ENCODE assay signal across 13 cellular contexts in genomic region chr4:113961322-113961698, GRCh38. TPM values are rescaled to one million over a fixed set of nuclear protein-coding genes. Genes with fewer than 3 reads are reported as not detected.
A peak's percentile ranks its signal among the peaks of the same experiment; 100 is the strongest.
DNase-seq lines count a peak whose midpoint lies in the region; ATAC-seq, FAIRE-seq and TF ChIP-seq lines count a peak whose summit lies in the region.
"Had no signal": no experiment of that assay in that cellular context is flagged by ENCODE, and none has a peak within 500 bp of the region (broad histone marks: within the 10 kb centered on the region; RNA-seq: fewer than 3 reads in every experiment).

No MANE protein-coding gene starts in this region.

- H3K4me3 ChIP-seq in bronchial epithelial cell (ENCODE audit: low read depth, low read length) = no peak overlapping the region
- H3K4me3 ChIP-seq: GM23338 had no signal

- no peak for TF ChIP-seq CTCF in AG09319 (IDR thresholded peaks at IDR 0.05; ENCODE audit: low read depth, low read length)
- TF ChIP-seq CTCF in bronchial epithelial cell (IDR thresholded peaks at IDR 0.05; ENCODE audit: insufficient read depth, low read length, severe bottlenecking) = no peak

- no peak for ATAC-seq in HG03025 (IDR thresholded peaks at IDR 0.05; ENCODE audit: low FRiP score, unreplicated experiment)
- no peak for ATAC-seq in HG03108 (IDR thresholded peaks at IDR 0.05; ENCODE audit: unreplicated experiment)
- ATAC-seq: GM23338 had no signal

- FAIRE-seq in bronchial epithelial cell (lab: Jason Lieb, UNC) = no peak

- DNase-seq in AG09319 (ENCODE audit: extremely low read depth, low read depth) (peak; percentile 49), NCI-H146 (lab: John Stamatoyannopoulos, UW) (peak; percentile 22), bronchial epithelial cell (ENCODE audit: low read depth) (peak; percentile 65), left kidney (ENCODE audit: low read depth, low spot score) (peak; percentile 14), HuH-7 (ENCODE audit: low spot score) (no peak)
- DNase-seq in stimulated activated CD4-positive, alpha-beta T cell treated with anti-CD3 and anti-CD28 coated beads, Interleukin-1b, Interleukin-23, amount 100 ng/mL, for 48 hours = no peak
- DNase-seq: activated CD4-positive, alpha-beta T cell treated with anti-CD3 and anti-CD28 coated beads for 48 hours; activated effector memory CD4-positive, alpha-beta T cell treated with Interleukin-2 at 50 U/mL for 16 hours; BE2C; substantia nigra had no signal

- no peaks in the 10 kb centered on the region for H3K36me3 ChIP-seq in bronchial epithelial cell (ENCODE audit: control insufficient read depth, insufficient read depth, low read length)
- H3K36me3 ChIP-seq: BE2C had no signal

- no peaks in the 10 kb centered on the region for H3K27me3 ChIP-seq in bronchial epithelial cell (ENCODE audit: control insufficient read depth, insufficient read depth, low read length)
- H3K27me3 ChIP-seq: BE2C had no signal

RNA-seq across cellular contexts. Expression of gene ARSJ, which starts 18.1 kb away (rescaled TPM):
- 23.3 and 29.0 TPM in 2 replicates for total RNA-seq in bronchial epithelial cell

Comparison
In these comparisons a context has a peak if more than half of its experiments do, and no peak if none do; other contexts are left out.
1. DNase-seq: peak in AG09319 (single experiment), NCI-H146 (single experiment), bronchial epithelial cell (single experiment) and left kidney (single experiment); none in stimulated activated CD4-positive, alpha-beta T cell treated with anti-CD3 and anti-CD28 coated beads, Interleukin-1b, Interleukin-23, amount 100 ng/mL, for 48 hours (single experiment) and HuH-7 (single experiment).